ENCODE assay signal across 15 cellular contexts in the genomic region with DNA sequence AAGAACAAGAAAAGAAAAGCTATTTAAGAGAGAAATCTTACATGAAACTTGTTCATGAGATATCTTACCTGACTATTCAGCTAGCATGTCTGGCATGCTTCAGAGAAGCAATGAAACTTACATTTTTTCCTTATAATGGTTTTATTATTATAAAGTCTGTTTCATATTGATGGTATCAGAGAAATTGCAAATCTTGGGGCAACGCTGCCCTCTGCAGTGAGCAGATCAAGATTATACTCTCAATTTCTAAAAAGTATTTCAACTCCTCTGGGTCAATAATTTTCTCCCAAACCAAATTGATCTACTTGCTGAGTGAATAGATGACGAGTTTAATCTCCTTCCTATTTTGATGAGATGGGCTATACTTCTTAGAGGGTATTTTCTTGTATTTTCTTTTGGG.
DNase-seq lines count a peak whose midpoint lies in the region; ATAC-seq and TF ChIP-seq lines count a peak whose summit lies in the region.
"Had no signal": no experiment of that assay in that cellular context is flagged by ENCODE, and none has a peak within 500 bp of the region (broad histone marks: within the 10 kb centered on the region; RNA-seq: fewer than 3 reads in every experiment).

No MANE protein-coding gene starts in this region.

- DNase-seq in right lobe of liver (no peak), fibroblast of the aortic adventitia (ENCODE audit: low read depth) (peak; percentile 46), left lobe of liver (ENCODE audit: low spot score) (no peak), Kasumi-1 (lab: John Stamatoyannopoulos, UW) (no peak), OCI-M2 (lab: John Stamatoyannopoulos, UW; ENCODE audit: unreplicated experiment) (no peak)
- DNase-seq in stimulated activated naive CD8-positive, alpha-beta T cell treated with anti-CD3 and anti-CD28 coated beads, Interleukin-15, amount 100 ng/mL, for 72 hours, result no peak
- DNase-seq: GDM1, left colon, NCI-H524 treated with DMSO at 0.1 percent for 48 hours had no signal

- TF ChIP-seq POLR2A in right lobe of liver (IDR thresholded peaks at IDR 0.05), result no peak

- no peak overlapping the region for H3K9ac ChIP-seq in liver (ENCODE audit: low read depth in 1 of 2, low read length in 2 of 2)
- H3K9ac ChIP-seq: BLaER1 treated with 17β-estradiol and CSF1 and Interleukin-3, amounts not matched to agents 10 nM and 100 nM had no signal

- H3K9me3 ChIP-seq in liver (ENCODE audit: control insufficient read depth in 4 of 4, low read length in 3 of 4), result no peaks in the 10 kb centered on the region
- H3K9me3 ChIP-seq in right lobe of liver, result no peaks in the 10 kb centered on the region
- H3K9me3 ChIP-seq: BLaER1 treated with 17β-estradiol and CSF1 and Interleukin-3, amounts not matched to agents 10 nM and 100 nM; SJSA1 had no signal

- no peaks in the 10 kb centered on the region for H3K27me3 Mint-ChIP-seq in stimulated activated naive CD8-positive, alpha-beta T cell treated with anti-CD3 and anti-CD28 coated beads, Interleukin-15, amount 100 ng/mL, for 72 hours
- H3K27me3 Mint-ChIP-seq: central memory CD8-positive, alpha-beta T cell had no signal

- WGBS in liver, result 67% methylated on average over 2 of the region's 2 CpGs
- WGBS in right lobe of liver (ENCODE audit: insufficient coverage, low coverage, low lambda C conversion rate, missing lambda C conversion rate), result 51% methylated on average over 2 of the region's 2 CpGs

- no peak for TF ChIP-seq CTCF in liver (IDR thresholded peaks at IDR 0.05; ENCODE audit: low read depth, low read length, missing input control)
- TF ChIP-seq CTCF in right lobe of liver (IDR thresholded peaks at IDR 0.05), result peak in 1 of 4 donors; percentile 8
- TF ChIP-seq CTCF in fibroblast of the aortic adventitia (IDR thresholded peaks at IDR 0.05; ENCODE audit: insufficient read depth, low read length), result peak; percentile 15

- H3K27ac ChIP-seq in liver (ENCODE audit: low read depth in 1 of 2, low read length in 2 of 2) (no peak overlapping the region), right lobe of liver (no peak overlapping the region)
- H3K27ac ChIP-seq: BLaER1 treated with 17β-estradiol and CSF1 and Interleukin-3, amounts not matched to agents 10 nM and 100 nM; HL-60; SJSA1 had no signal

- H3K4me1 ChIP-seq in liver (ENCODE audit: control insufficient read depth in 4 of 4, insufficient read depth in 4 of 4, low read length in 3 of 4) (no peaks in the 10 kb centered on the region), right lobe of liver (no peaks in the 10 kb centered on the region)
- H3K4me1 ChIP-seq: BLaER1 treated with 17β-estradiol and CSF1 and Interleukin-3, amounts not matched to agents 10 nM and 100 nM; SJSA1 had no signal

- H3K4me1 Mint-ChIP-seq in stimulated activated naive CD8-positive, alpha-beta T cell treated with anti-CD3 and anti-CD28 coated beads, Interleukin-15, amount 100 ng/mL, for 72 hours, result no peaks in the 10 kb centered on the region
- H3K4me1 Mint-ChIP-seq: central memory CD8-positive, alpha-beta T cell had no signal

- H3K9me3 Mint-ChIP-seq in stimulated activated naive CD8-positive, alpha-beta T cell treated with anti-CD3 and anti-CD28 coated beads, Interleukin-15, amount 100 ng/mL, for 72 hours, result no peaks in the 10 kb centered on the region
- H3K9me3 Mint-ChIP-seq: central memory CD8-positive, alpha-beta T cell had no signal

- H3K27ac Mint-ChIP-seq in stimulated activated naive CD8-positive, alpha-beta T cell treated with anti-CD3 and anti-CD28 coated beads, Interleukin-15, amount 100 ng/mL, for 72 hours, result no peak overlapping the region

- ATAC-seq in right lobe of liver, result no peak
- peak; percentile 53; the same call in 2 of the 3 replicates for ATAC-seq in SK-N-SH treated with all-trans-retinoic acid at 6 μM for 48 hours
- ATAC-seq in left lobe of liver, result no peak
- ATAC-seq in stimulated activated naive CD8-positive, alpha-beta T cell treated with anti-CD3 and anti-CD28 coated beads, Interleukin-15, amount 100 ng/mL, for 72 hours, result no peak
- ATAC-seq: left colon had no signal

- peak; percentile 18 to 26 for TF ChIP-seq RAD21 in liver (IDR thresholded peaks at IDR 0.05)

- H3K27me3 ChIP-seq in liver (ENCODE audit: control insufficient read depth in 4 of 4, insufficient read depth in 4 of 4, low read length in 3 of 4) (no peaks in the 10 kb centered on the region), right lobe of liver (no peaks in the 10 kb centered on the region)
- H3K27me3 ChIP-seq: BLaER1 treated with 17β-estradiol and CSF1 and Interleukin-3, amounts not matched to agents 10 nM and 100 nM; SJSA1 had no signal

- H3K4me3 ChIP-seq in liver (ENCODE audit: low read depth in 1 of 3, low read length in 3 of 3) (no peak overlapping the region), right lobe of liver (no peak overlapping the region), fibroblast of the aortic adventitia (ENCODE audit: low read depth, low read length) (no peak overlapping the region)
- H3K4me3 ChIP-seq: BLaER1 treated with 17β-estradiol and CSF1 and Interleukin-3, amounts not matched to agents 10 nM and 100 nM; SJSA1 had no signal

- no peaks in the 10 kb centered on the region for H3K36me3 ChIP-seq in liver (ENCODE audit: control insufficient read depth in 4 of 4, insufficient read depth in 3 of 4, low read depth in 1 of 4, low read length in 3 of 4)
- no peaks in the 10 kb centered on the region for H3K36me3 ChIP-seq in right lobe of liver
- H3K36me3 ChIP-seq: BLaER1 treated with 17β-estradiol and CSF1 and Interleukin-3, amounts not matched to agents 10 nM and 100 nM; SJSA1 had no signal

- H3K4me3 Mint-ChIP-seq in stimulated activated naive CD8-positive, alpha-beta T cell treated with anti-CD3 and anti-CD28 coated beads, Interleukin-15, amount 100 ng/mL, for 72 hours, result no peak overlapping the region
- H3K4me3 Mint-ChIP-seq: central memory CD8-positive, alpha-beta T cell had no signal

- intact Hi-C loops in right lobe of liver (cut with DNase I), result no loop called here

TF ChIP-seq in liver, 16 proteins besides CTCF, POLR2A, EP300 and RAD21 (continues in another document):
- TF ChIP-seq RXRA (IDR thresholded peaks at IDR 0.05) (no peak), SP1 (IDR thresholded peaks at IDR 0.05) (no peak), HNF4A (conservative IDR thresholded peaks at IDR 0.05) (no peak), FOXA2 (IDR thresholded peaks at IDR 0.05) (no peak), YY1 (IDR thresholded peaks at IDR 0.05) (no peak)
- TF ChIP-seq, protein P1, sequence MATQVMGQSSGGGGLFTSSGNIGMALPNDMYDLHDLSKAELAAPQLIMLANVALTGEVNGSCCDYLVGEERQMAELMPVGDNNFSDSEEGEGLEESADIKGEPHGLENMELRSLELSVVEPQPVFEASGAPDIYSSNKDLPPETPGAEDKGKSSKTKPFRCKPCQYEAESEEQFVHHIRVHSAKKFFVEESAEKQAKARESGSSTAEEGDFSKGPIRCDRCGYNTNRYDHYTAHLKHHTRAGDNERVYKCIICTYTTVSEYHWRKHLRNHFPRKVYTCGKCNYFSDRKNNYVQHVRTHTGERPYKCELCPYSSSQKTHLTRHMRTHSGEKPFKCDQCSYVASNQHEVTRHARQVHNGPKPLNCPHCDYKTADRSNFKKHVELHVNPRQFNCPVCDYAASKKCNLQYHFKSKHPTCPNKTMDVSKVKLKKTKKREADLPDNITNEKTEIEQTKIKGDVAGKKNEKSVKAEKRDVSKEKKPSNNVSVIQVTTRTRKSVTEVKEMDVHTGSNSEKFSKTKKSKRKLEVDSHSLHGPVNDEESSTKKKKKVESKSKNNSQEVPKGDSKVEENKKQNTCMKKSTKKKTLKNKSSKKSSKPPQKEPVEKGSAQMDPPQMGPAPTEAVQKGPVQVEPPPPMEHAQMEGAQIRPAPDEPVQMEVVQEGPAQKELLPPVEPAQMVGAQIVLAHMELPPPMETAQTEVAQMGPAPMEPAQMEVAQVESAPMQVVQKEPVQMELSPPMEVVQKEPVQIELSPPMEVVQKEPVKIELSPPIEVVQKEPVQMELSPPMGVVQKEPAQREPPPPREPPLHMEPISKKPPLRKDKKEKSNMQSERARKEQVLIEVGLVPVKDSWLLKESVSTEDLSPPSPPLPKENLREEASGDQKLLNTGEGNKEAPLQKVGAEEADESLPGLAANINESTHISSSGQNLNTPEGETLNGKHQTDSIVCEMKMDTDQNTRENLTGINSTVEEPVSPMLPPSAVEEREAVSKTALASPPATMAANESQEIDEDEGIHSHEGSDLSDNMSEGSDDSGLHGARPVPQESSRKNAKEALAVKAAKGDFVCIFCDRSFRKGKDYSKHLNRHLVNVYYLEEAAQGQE (IDR thresholded peaks at IDR 0.05), result no peak

TF ChIP-seq in SK-N-SH treated with all-trans-retinoic acid at 6 μM for 48 hours, 23 proteins besides CTCF, POLR2A, EP300 and RAD21:
- TF ChIP-seq ISL1 (CRISPR knock-in tag; IDR thresholded peaks at IDR 0.05) (no peak), GLIS3 (CRISPR knock-in tag; IDR thresholded peaks at IDR 0.05) (no peak), BACH2 (CRISPR knock-in tag; IDR thresholded peaks at IDR 0.05; ENCODE audit: borderline replicate concordance) (no peak), OSR1 (CRISPR knock-in tag; IDR thresholded peaks at IDR 0.05) (no peak), CSDC2 (CRISPR knock-in tag; IDR thresholded peaks at IDR 0.05) (no peak), ZNF8 (CRISPR knock-in tag; IDR thresholded peaks at IDR 0.05) (no peak)
- TF ChIP-seq, protein P2, sequence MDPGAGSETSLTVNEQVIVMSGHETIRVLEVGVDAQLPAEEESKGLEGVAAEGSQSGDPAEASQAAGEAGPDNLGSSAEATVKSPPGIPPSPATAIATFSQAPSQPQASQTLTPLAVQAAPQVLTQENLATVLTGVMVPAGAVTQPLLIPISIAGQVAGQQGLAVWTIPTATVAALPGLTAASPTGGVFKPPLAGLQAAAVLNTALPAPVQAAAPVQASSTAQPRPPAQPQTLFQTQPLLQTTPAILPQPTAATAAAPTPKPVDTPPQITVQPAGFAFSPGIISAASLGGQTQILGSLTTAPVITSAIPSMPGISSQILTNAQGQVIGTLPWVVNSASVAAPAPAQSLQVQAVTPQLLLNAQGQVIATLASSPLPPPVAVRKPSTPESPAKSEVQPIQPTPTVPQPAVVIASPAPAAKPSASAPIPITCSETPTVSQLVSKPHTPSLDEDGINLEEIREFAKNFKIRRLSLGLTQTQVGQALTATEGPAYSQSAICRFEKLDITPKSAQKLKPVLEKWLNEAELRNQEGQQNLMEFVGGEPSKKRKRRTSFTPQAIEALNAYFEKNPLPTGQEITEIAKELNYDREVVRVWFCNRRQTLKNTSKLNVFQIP (CRISPR knock-in tag; IDR thresholded peaks at IDR 0.05; ENCODE audit: borderline replicate concordance, low read depth), result no peak
